1 cellular context compared by ENCODE assay signal in the genomic region with DNA sequence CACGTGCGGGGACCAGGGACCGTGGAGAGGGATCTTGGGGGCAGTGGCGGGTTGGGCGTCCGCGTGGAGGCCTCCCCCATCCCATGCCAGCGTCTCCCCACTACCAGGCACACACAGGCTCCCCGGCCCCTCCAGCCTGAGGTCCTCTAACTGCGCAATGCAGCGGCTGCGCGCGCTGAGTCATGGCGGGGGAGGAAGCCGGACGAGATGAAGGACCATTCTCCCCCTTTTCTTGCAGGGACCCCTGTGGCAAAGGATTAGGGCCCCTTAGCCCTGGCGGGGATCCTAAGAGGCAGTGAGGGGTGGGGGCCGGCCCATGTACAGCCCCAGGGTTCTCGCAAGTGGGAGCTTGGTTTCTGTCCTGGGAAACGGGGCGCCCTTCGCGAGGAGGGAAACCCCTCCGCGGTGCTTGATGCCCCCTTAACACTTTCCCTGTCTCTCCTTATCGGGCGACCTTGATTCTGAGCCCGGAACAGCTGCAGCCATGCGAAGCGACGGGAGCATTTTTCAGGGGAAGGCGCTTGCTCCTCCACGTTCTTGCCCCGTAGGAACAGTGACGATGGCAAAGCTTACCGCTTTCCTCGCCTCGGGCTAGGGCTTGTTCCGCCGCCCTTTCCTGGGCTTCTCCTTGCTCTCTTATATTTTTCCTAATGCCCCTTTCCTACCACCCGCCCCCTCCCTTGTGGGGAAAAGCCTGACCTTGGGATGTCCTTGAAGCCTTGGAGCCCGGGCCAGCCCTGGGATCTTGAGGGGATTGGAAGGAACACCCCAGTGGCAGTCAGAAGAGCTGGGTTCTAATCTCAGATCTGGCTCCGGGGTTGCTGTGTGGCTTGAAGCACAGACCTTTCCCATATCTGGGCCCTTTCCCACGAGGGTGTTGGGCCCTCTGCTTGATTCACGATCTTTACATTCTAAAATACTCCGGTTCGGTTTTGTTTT.
A peak's percentile ranks its signal among the peaks of the same experiment; 100 is the strongest.
TF ChIP-seq lines count a peak whose summit lies in the region.

No MANE protein-coding gene starts in this region.

TF ChIP-seq in HepG2, 621 proteins besides CTCF, POLR2A, EP300 and RAD21 (continued from another document and continues in another):
- TF ChIP-seq, protein P1, sequence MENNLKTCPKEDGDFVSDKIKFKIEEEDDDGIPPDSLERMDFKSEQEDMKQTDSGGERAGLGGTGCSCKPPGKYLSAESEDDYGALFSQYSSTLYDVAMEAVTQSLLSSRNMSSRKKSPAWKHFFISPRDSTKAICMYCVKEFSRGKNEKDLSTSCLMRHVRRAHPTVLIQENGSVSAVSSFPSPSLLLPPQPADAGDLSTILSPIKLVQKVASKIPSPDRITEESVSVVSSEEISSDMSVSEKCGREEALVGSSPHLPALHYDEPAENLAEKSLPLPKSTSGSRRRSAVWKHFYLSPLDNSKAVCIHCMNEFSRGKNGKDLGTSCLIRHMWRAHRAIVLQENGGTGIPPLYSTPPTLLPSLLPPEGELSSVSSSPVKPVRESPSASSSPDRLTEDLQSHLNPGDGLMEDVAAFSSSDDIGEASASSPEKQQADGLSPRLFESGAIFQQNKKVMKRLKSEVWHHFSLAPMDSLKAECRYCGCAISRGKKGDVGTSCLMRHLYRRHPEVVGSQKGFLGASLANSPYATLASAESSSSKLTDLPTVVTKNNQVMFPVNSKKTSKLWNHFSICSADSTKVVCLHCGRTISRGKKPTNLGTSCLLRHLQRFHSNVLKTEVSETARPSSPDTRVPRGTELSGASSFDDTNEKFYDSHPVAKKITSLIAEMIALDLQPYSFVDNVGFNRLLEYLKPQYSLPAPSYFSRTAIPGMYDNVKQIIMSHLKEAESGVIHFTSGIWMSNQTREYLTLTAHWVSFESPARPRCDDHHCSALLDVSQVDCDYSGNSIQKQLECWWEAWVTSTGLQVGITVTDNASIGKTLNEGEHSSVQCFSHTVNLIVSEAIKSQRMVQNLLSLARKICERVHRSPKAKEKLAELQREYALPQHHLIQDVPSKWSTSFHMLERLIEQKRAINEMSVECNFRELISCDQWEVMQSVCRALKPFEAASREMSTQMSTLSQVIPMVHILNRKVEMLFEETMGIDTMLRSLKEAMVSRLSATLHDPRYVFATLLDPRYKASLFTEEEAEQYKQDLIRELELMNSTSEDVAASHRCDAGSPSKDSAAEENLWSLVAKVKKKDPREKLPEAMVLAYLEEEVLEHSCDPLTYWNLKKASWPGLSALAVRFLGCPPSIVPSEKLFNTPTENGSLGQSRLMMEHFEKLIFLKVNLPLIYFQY (CRISPR knock-in tag; IDR thresholded peaks at IDR 0.05; ENCODE audit: borderline replicate concordance) = no peak
- TF ChIP-seq MEF2D (CRISPR knock-in tag; IDR thresholded peaks at IDR 0.05) (no peak), KLF16 (CRISPR knock-in tag; IDR thresholded peaks at IDR 0.05) (no peak), NFE2L2 (IDR thresholded peaks at IDR 0.05; ENCODE audit: low read length) (peak; percentile 37; the same call in 1 of the 2 replicates), ZNF724P (CRISPR knock-in tag; IDR thresholded peaks at IDR 0.05; ENCODE audit: borderline replicate concordance) (no peak; the same call in 1 of the 2 replicates), ZNF543 (CRISPR knock-in tag; IDR thresholded peaks at IDR 0.05) (no peak), JARID2 (CRISPR knock-in tag; IDR thresholded peaks at IDR 0.05; ENCODE audit: insufficient replicate concordance) (no peak), ZNF878 (CRISPR knock-in tag; IDR thresholded peaks at IDR 0.05) (peak; percentile 81; the same call in 1 of the 2 replicates), NFIB (CRISPR knock-in tag; IDR thresholded peaks at IDR 0.05; ENCODE audit: borderline replicate concordance) (no peak), MXI1 (IDR thresholded peaks at IDR 0.05; ENCODE audit: borderline replicate concordance, low read depth, low read length) (peak; percentile 8; the same call in 1 of the 3 replicates), KAT8 (CRISPR knock-in tag; IDR thresholded peaks at IDR 0.05) (no peak), XRCC5 (optimal IDR thresholded peaks at IDR 0.05; ENCODE audit: low read length) (no peak), PPARG (CRISPR knock-in tag; conservative IDR thresholded peaks at IDR 0.05) (no peak), SRY (CRISPR knock-in tag; IDR thresholded peaks at IDR 0.05) (0 out of 2 replicates have a peak, but pooled peaks have one; percentile 52), ZEB1 (IDR thresholded peaks at IDR 0.05; ENCODE audit: insufficient replicate concordance, low read depth) (peak; percentile 27), REPIN1 (CRISPR knock-in tag; IDR thresholded peaks at IDR 0.05; ENCODE audit: borderline replicate concordance, low read depth) (peak; percentile 31; the same call in 1 of the 2 replicates), ASH2L (IDR thresholded peaks at IDR 0.05; ENCODE audit: insufficient read length, low read depth, low read length) (peak; percentile 25), ZNF44 (CRISPR knock-in tag; IDR thresholded peaks at IDR 0.05) (no peak), RARA (CRISPR knock-in tag; IDR thresholded peaks at IDR 0.05) (no peak; the same call in 1 of the 2 replicates), YEATS2 (CRISPR knock-in tag; IDR thresholded peaks at IDR 0.05; ENCODE audit: borderline replicate concordance) (no peak), ZNF839 (CRISPR knock-in tag; IDR thresholded peaks at IDR 0.05; ENCODE audit: borderline replicate concordance) (no peak), NR1H2 (CRISPR knock-in tag; IDR thresholded peaks at IDR 0.05; ENCODE audit: borderline replicate concordance, low read depth) (0 out of 2 replicates have a peak, but pooled peaks have one; percentile 18), PAX8 (CRISPR knock-in tag; IDR thresholded peaks at IDR 0.05; ENCODE audit: borderline replicate concordance) (no peak), GLI4 (CRISPR knock-in tag; IDR thresholded peaks at IDR 0.05; ENCODE audit: borderline replicate concordance) (no peak), WIZ (CRISPR knock-in tag; IDR thresholded peaks at IDR 0.05) (peak; percentile 77; the same call in 1 of the 2 replicates), SMAD9 (CRISPR knock-in tag; IDR thresholded peaks at IDR 0.05) (no peak), SUZ12 (IDR thresholded peaks at IDR 0.05; ENCODE audit: low read depth, low read length) (no peak), KLF13 (CRISPR knock-in tag; IDR thresholded peaks at IDR 0.05) (no peak), ESRRA (CRISPR knock-in tag; IDR thresholded peaks at IDR 0.05; ENCODE audit: low read depth) (peak; percentile 92), SIN3A (IDR thresholded peaks at IDR 0.05; ENCODE audit: borderline replicate concordance, low read depth, low read length) (no peak; the same call in 1 of the 2 replicates)
- TF ChIP-seq, protein P2, sequence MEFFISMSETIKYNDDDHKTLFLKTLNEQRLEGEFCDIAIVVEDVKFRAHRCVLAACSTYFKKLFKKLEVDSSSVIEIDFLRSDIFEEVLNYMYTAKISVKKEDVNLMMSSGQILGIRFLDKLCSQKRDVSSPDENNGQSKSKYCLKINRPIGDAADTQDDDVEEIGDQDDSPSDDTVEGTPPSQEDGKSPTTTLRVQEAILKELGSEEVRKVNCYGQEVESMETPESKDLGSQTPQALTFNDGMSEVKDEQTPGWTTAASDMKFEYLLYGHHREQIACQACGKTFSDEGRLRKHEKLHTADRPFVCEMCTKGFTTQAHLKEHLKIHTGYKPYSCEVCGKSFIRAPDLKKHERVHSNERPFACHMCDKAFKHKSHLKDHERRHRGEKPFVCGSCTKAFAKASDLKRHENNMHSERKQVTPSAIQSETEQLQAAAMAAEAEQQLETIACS (CRISPR knock-in tag; IDR thresholded peaks at IDR 0.05) = no peak
- TF ChIP-seq, protein P3, sequence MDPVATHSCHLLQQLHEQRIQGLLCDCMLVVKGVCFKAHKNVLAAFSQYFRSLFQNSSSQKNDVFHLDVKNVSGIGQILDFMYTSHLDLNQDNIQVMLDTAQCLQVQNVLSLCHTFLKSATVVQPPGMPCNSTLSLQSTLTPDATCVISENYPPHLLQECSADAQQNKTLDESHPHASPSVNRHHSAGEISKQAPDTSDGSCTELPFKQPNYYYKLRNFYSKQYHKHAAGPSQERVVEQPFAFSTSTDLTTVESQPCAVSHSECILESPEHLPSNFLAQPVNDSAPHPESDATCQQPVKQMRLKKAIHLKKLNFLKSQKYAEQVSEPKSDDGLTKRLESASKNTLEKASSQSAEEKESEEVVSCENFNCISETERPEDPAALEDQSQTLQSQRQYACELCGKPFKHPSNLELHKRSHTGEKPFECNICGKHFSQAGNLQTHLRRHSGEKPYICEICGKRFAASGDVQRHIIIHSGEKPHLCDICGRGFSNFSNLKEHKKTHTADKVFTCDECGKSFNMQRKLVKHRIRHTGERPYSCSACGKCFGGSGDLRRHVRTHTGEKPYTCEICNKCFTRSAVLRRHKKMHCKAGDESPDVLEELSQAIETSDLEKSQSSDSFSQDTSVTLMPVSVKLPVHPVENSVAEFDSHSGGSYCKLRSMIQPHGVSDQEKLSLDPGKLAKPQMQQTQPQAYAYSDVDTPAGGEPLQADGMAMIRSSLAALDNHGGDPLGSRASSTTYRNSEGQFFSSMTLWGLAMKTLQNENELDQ (CRISPR knock-in tag; IDR thresholded peaks at IDR 0.05; ENCODE audit: borderline replicate concordance) = no peak
- TF ChIP-seq, protein P4, sequence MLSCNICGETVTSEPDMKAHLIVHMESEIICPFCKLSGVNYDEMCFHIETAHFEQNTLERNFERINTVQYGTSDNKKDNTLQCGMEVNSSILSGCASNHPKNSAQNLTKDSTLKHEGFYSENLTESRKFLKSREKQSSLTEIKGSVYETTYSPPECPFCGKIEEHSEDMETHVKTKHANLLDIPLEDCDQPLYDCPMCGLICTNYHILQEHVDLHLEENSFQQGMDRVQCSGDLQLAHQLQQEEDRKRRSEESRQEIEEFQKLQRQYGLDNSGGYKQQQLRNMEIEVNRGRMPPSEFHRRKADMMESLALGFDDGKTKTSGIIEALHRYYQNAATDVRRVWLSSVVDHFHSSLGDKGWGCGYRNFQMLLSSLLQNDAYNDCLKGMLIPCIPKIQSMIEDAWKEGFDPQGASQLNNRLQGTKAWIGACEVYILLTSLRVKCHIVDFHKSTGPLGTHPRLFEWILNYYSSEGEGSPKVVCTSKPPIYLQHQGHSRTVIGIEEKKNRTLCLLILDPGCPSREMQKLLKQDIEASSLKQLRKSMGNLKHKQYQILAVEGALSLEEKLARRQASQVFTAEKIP (CRISPR knock-in tag; IDR thresholded peaks at IDR 0.05; ENCODE audit: borderline replicate concordance) = no peak
- TF ChIP-seq, protein P5, sequence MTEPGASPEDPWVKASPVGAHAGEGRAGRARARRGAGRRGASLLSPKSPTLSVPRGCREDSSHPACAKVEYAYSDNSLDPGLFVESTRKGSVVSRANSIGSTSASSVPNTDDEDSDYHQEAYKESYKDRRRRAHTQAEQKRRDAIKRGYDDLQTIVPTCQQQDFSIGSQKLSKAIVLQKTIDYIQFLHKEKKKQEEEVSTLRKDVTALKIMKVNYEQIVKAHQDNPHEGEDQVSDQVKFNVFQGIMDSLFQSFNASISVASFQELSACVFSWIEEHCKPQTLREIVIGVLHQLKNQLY (CRISPR knock-in tag; IDR thresholded peaks at IDR 0.05) = peak; percentile 16; the same call in 1 of the 2 replicates
- TF ChIP-seq, protein P6, sequence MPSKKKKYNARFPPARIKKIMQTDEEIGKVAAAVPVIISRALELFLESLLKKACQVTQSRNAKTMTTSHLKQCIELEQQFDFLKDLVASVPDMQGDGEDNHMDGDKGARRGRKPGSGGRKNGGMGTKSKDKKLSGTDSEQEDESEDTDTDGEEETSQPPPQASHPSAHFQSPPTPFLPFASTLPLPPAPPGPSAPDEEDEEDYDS (CRISPR knock-in tag; IDR thresholded peaks at IDR 0.05) = no peak
- TF ChIP-seq, protein P7, sequence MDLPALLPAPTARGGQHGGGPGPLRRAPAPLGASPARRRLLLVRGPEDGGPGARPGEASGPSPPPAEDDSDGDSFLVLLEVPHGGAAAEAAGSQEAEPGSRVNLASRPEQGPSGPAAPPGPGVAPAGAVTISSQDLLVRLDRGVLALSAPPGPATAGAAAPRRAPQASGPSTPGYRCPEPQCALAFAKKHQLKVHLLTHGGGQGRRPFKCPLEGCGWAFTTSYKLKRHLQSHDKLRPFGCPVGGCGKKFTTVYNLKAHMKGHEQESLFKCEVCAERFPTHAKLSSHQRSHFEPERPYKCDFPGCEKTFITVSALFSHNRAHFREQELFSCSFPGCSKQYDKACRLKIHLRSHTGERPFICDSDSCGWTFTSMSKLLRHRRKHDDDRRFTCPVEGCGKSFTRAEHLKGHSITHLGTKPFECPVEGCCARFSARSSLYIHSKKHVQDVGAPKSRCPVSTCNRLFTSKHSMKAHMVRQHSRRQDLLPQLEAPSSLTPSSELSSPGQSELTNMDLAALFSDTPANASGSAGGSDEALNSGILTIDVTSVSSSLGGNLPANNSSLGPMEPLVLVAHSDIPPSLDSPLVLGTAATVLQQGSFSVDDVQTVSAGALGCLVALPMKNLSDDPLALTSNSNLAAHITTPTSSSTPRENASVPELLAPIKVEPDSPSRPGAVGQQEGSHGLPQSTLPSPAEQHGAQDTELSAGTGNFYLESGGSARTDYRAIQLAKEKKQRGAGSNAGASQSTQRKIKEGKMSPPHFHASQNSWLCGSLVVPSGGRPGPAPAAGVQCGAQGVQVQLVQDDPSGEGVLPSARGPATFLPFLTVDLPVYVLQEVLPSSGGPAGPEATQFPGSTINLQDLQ (CRISPR knock-in tag; IDR thresholded peaks at IDR 0.05) = no peak
- TF ChIP-seq, protein P8, sequence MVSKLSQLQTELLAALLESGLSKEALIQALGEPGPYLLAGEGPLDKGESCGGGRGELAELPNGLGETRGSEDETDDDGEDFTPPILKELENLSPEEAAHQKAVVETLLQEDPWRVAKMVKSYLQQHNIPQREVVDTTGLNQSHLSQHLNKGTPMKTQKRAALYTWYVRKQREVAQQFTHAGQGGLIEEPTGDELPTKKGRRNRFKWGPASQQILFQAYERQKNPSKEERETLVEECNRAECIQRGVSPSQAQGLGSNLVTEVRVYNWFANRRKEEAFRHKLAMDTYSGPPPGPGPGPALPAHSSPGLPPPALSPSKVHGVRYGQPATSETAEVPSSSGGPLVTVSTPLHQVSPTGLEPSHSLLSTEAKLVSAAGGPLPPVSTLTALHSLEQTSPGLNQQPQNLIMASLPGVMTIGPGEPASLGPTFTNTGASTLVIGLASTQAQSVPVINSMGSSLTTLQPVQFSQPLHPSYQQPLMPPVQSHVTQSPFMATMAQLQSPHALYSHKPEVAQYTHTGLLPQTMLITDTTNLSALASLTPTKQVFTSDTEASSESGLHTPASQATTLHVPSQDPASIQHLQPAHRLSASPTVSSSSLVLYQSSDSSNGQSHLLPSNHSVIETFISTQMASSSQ (IDR thresholded peaks at IDR 0.05; ENCODE audit: low read depth) = no peak
- TF ChIP-seq, protein P8 (CRISPR knock-in tag; IDR thresholded peaks at IDR 0.05; ENCODE audit: borderline replicate concordance) = no peak
